In the genomic region with DNA sequence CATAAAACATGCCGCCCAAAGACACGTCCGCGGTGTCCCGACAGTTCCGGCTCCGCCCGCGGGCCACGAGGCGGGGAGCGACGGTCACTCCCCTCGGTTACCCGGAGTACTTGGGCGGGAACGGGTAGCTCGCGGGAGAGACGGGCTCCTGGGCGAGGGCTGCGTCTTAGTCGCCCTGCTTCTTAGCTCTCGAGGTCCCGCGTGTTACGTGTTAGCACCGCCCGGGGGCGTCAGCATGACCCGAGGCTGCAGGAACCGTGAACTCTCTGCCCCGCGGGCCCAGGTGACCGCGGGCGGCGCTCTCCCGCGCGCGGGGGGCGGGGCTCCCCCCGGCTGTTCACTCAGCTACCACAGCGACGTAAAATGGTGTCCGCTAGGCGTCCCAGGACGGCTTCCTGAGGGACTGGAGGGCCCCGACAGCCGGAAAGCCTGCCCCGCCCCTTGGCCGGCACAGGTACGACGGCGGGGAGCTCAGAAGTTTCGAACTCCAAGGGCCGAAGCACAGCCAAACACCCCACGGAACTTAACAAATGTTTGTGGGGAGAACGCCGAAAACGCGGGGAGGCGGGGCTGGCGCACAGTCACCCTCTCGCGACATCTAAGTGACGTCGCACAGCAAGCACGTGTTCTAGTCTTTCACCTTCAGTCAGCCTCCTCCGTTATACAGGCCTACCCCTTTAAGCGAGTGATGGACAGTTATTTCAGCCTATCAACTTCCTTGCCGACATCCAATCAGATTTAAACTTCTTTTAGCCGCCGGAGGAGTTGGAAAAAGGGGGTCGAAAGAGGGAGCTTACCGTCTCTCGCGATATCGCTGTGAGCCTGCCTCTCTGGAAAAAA, we compare ENCODE assay signal across 8 cellular contexts. TPM values are rescaled to one million over a fixed set of nuclear protein-coding genes. Genes with fewer than 3 reads are reported as not detected.
A peak's percentile ranks its signal among the peaks of the same experiment; 100 is the strongest.
DNase-seq lines count a peak whose midpoint lies in the region; ATAC-seq and TF ChIP-seq lines count a peak whose summit lies in the region.

No MANE protein-coding gene starts in this region.

- peak in 3 of 4 donors; percentile 2 to 71 (median 57) for TF ChIP-seq POLR2A in esophagus squamous epithelium (IDR thresholded peaks at IDR 0.05)

- H3K4me3 Mint-ChIP-seq in activated T-cell treated with anti-CD3 and anti-CD28 coated beads, Interleukin-2, amount 50 U/mL, for 4 hours: no peak overlapping the region
- no peak overlapping the region for H3K4me3 Mint-ChIP-seq in naive thymus-derived CD4-positive, alpha-beta T cell
- no peak overlapping the region for H3K4me3 Mint-ChIP-seq in stimulated activated naive B cell treated with anti-CD40 and anti-IgM and Interleukin-4, amounts not matched to agents 10 μg/mL and 1 μg/mL and 100 μg/mL, for 72 hours

- peak; percentile 71 for ATAC-seq in GM21723 (IDR thresholded peaks at IDR 0.05; ENCODE audit: unreplicated experiment)
- ATAC-seq in PC-3: peak; percentile 71
- peak; percentile 73 to 74 for ATAC-seq in activated T-cell treated with anti-CD3 and anti-CD28 coated beads, Interleukin-2, amount 50 U/mL, for 4 hours
- peak; percentile 81 for ATAC-seq in naive thymus-derived CD4-positive, alpha-beta T cell
- peak; percentile 77 to 82 for ATAC-seq in stimulated activated naive B cell treated with anti-CD40 and anti-IgM and Interleukin-4, amounts not matched to agents 10 μg/mL and 1 μg/mL and 100 μg/mL, for 72 hours (replicated peaks)

- H2AFZ ChIP-seq in PC-3 (ENCODE audit: low read length): peak overlapping the region; percentile 86

- peak overlapping the region; percentile 93 for H3K4me2 ChIP-seq in PC-3 (ENCODE audit: low read length)

- peaks cover 36% of the 10 kb centered on the region for H3K4me1 ChIP-seq in PC-3 (ENCODE audit: insufficient read depth, low read length)
- H3K4me1 ChIP-seq in esophagus squamous epithelium: peaks cover 23 to 52% (median 34%) of the 10 kb centered on the region in 3 donors
- peaks cover 35 to 36% of the 10 kb centered on the region in 2 donors for H3K4me1 ChIP-seq in naive thymus-derived CD4-positive, alpha-beta T cell (ENCODE audit: control insufficient read depth in 2 of 2, insufficient read depth in 2 of 2, low read length in 2 of 2)

- intact Hi-C loops in PC-3 (cut with micrococcal nuclease) (loop anchor here (2.0 to 5.0 kb wide), 3 partner anchors 54 to 124 kb away; a partner anchor contains a TSS), esophagus squamous epithelium (cut with DNase I) (loop anchor here (5.0 kb wide), 1 partner anchor 69 kb away; a partner anchor contains a TSS)
- intact Hi-C loops in naive thymus-derived CD4-positive, alpha-beta T cell (cut with micrococcal nuclease): loop anchor here (1.0 to 10.0 kb wide), 24 partner anchors 69 to 1780 kb away; a partner anchor contains a TSS

- H3K27me3 Mint-ChIP-seq in activated T-cell treated with anti-CD3 and anti-CD28 coated beads, Interleukin-2, amount 50 U/mL, for 4 hours (ENCODE audit: low read depth): no peaks in the 10 kb centered on the region
- H3K27me3 Mint-ChIP-seq in naive thymus-derived CD4-positive, alpha-beta T cell: peaks cover 0 to 2% (median 0%) of the 10 kb centered on the region in 5 donors
- no peaks in the 10 kb centered on the region for H3K27me3 Mint-ChIP-seq in stimulated activated naive B cell treated with anti-CD40 and anti-IgM and Interleukin-4, amounts not matched to agents 10 μg/mL and 1 μg/mL and 100 μg/mL, for 72 hours

- WGBS in esophagus squamous epithelium, 2 donors: 0% methylated on average over 26 to 40 of the region's 80 CpGs

- no peaks in the 10 kb centered on the region for H3F3A ChIP-seq in PC-3 (ENCODE audit: low read length, unreplicated experiment)

- H3K36me3 Mint-ChIP-seq in activated T-cell treated with anti-CD3 and anti-CD28 coated beads, Interleukin-2, amount 50 U/mL, for 4 hours (ENCODE audit: insufficient read depth): peaks cover 37% of the 10 kb centered on the region
- H3K36me3 Mint-ChIP-seq in naive thymus-derived CD4-positive, alpha-beta T cell: peaks cover 0 to 30% (median 16%) of the 10 kb centered on the region in 5 donors
- H3K36me3 Mint-ChIP-seq in stimulated activated naive B cell treated with anti-CD40 and anti-IgM and Interleukin-4, amounts not matched to agents 10 μg/mL and 1 μg/mL and 100 μg/mL, for 72 hours: peaks cover 19 to 30% of the 10 kb centered on the region in 2 donors

- H3K4me3 ChIP-seq in PC-3 (ENCODE audit: low read length) (peak overlapping the region; percentile 92), esophagus squamous epithelium (peak overlapping the region; percentile 64 to 90 (median 88))
- peak overlapping the region; percentile 94 for H3K4me3 ChIP-seq in naive thymus-derived CD4-positive, alpha-beta T cell (ENCODE audit: low read length)

- peaks cover 45% of the 10 kb centered on the region for H3K79me2 ChIP-seq in PC-3 (ENCODE audit: low read length)

- H3K9me3 ChIP-seq in PC-3 (ENCODE audit: low read length): no peaks in the 10 kb centered on the region
- no peaks in the 10 kb centered on the region for H3K9me3 ChIP-seq in esophagus squamous epithelium
- no peaks in the 10 kb centered on the region for H3K9me3 ChIP-seq in naive thymus-derived CD4-positive, alpha-beta T cell (ENCODE audit: control insufficient read depth in 2 of 3, low read length in 3 of 3)

- DNase-seq in DMS153 treated with DMSO at 0.1 percent for 48 hours (lab: John Stamatoyannopoulos, UW; ENCODE audit: unreplicated experiment) (peak; percentile 100), KG1 (lab: John Stamatoyannopoulos, UW) (peak; percentile 100), PC-3 (peak; percentile 100), esophagus squamous epithelium (lab: John Stamatoyannopoulos, UW) (peak; percentile 99)
- peak; percentile 94 for DNase-seq in activated T-cell treated with anti-CD3 and anti-CD28 coated beads, Interleukin-2, amount 50 U/mL, for 4 hours
- peak; percentile 90 to 99 (median 98) for DNase-seq in naive thymus-derived CD4-positive, alpha-beta T cell
- DNase-seq in stimulated activated naive B cell treated with anti-CD40 and anti-IgM and Interleukin-4, amounts not matched to agents 10 μg/mL and 1 μg/mL and 100 μg/mL, for 72 hours: peak; percentile 96

- H3K9me3 Mint-ChIP-seq in activated T-cell treated with anti-CD3 and anti-CD28 coated beads, Interleukin-2, amount 50 U/mL, for 4 hours: no peaks in the 10 kb centered on the region
- no peaks in the 10 kb centered on the region for H3K9me3 Mint-ChIP-seq in naive thymus-derived CD4-positive, alpha-beta T cell
- no peaks in the 10 kb centered on the region for H3K9me3 Mint-ChIP-seq in stimulated activated naive B cell treated with anti-CD40 and anti-IgM and Interleukin-4, amounts not matched to agents 10 μg/mL and 1 μg/mL and 100 μg/mL, for 72 hours

- peaks cover 53% of the 10 kb centered on the region for H3K4me1 Mint-ChIP-seq in activated T-cell treated with anti-CD3 and anti-CD28 coated beads, Interleukin-2, amount 50 U/mL, for 4 hours (ENCODE audit: low read depth)
- H3K4me1 Mint-ChIP-seq in naive thymus-derived CD4-positive, alpha-beta T cell: peaks cover 32 to 59% (median 55%) of the 10 kb centered on the region in 7 donors
- peaks cover 27 to 29% of the 10 kb centered on the region in 2 donors for H3K4me1 Mint-ChIP-seq in stimulated activated naive B cell treated with anti-CD40 and anti-IgM and Interleukin-4, amounts not matched to agents 10 μg/mL and 1 μg/mL and 100 μg/mL, for 72 hours

- H3K9ac ChIP-seq in PC-3 (ENCODE audit: low read length): peak overlapping the region; percentile 97

- H3K36me3 ChIP-seq in PC-3 (ENCODE audit: low read depth, low read length) (peaks cover 23% of the 10 kb centered on the region; the same call in 1 of the 2 replicates), esophagus squamous epithelium (peaks cover 0 to 16% (median 0%) of the 10 kb centered on the region in 3 donors)
- peaks cover 0 to 20% (median 0%) of the 10 kb centered on the region in 3 experiments for H3K36me3 ChIP-seq in naive thymus-derived CD4-positive, alpha-beta T cell (ENCODE audit: control insufficient read depth in 2 of 3, insufficient read depth in 3 of 3, low read length in 3 of 3)

- H3K27me3 ChIP-seq in PC-3 (ENCODE audit: low read length) (no peaks in the 10 kb centered on the region), esophagus squamous epithelium (no peaks in the 10 kb centered on the region)
- H3K27me3 ChIP-seq in naive thymus-derived CD4-positive, alpha-beta T cell (ENCODE audit: control insufficient read depth in 2 of 2, insufficient read depth in 2 of 2, low read length in 2 of 2): no peaks in the 10 kb centered on the region

- TF ChIP-seq CTCF in PC-3 (conservative IDR thresholded peaks at IDR 0.05; ENCODE audit: low read depth, low read length): peak; percentile 50
- peak; percentile 41 to 81 (median 72) for TF ChIP-seq CTCF in esophagus squamous epithelium (IDR thresholded peaks at IDR 0.05)

- peak overlapping the region in 1 of 9 donors; percentile 97 for H3K27ac Mint-ChIP-seq in naive thymus-derived CD4-positive, alpha-beta T cell
- no peak overlapping the region for H3K27ac Mint-ChIP-seq in stimulated activated naive B cell treated with anti-CD40 and anti-IgM and Interleukin-4, amounts not matched to agents 10 μg/mL and 1 μg/mL and 100 μg/mL, for 72 hours

- peaks cover 35% of the 10 kb centered on the region for H4K20me1 ChIP-seq in PC-3 (ENCODE audit: low read length)

- CTCF ChIA-PET in PC-3 (lab: Charles Lee): interaction anchor here (0.5 to 1.6 kb wide), 4 partner anchors 9 to 157 kb away, joined by 3 to 12 read pairs (median 4); no protein-coding TSS in a partner anchor
- CTCF ChIA-PET in naive thymus-derived CD4-positive, alpha-beta T cell (lab: Charles Lee): interaction anchor here (0.8 to 3.8 kb wide), 12 partner anchors 11 to 304 kb away, joined by 4 to 36 read pairs (median 5); a partner anchor contains a TSS

- no TSS peak for BruUV-seq in PC-3 (replicated peaks; lab: Mats Ljungman, UMichigan)

- no peaks in the 10 kb centered on the region for H3K9me2 ChIP-seq in PC-3 (replicated peaks; ENCODE audit: low read length)

- POLR2A ChIA-PET in PC-3 (lab: Charles Lee; ENCODE audit: unreplicated experiment): interaction anchor here (0.6 kb wide), 1 partner anchor 14 kb away, joined by 4 read pairs; no protein-coding TSS in a partner anchor
- POLR2A ChIA-PET in naive thymus-derived CD4-positive, alpha-beta T cell (lab: Charles Lee): interaction anchor here (0.7 to 5.8 kb wide), 21 partner anchors 8 to 1678 kb away, joined by 3 to 118 read pairs (median 5); a partner anchor contains a TSS

- H3K27ac ChIP-seq in PC-3 (ENCODE audit: low read length): peak overlapping the region; percentile 95
- peak overlapping the region; percentile 97 to 98 (median 98) for H3K27ac ChIP-seq in esophagus squamous epithelium
- H3K27ac ChIP-seq in naive thymus-derived CD4-positive, alpha-beta T cell (ENCODE audit: low read depth, low read length): peak overlapping the region; percentile 96

RNA-seq across cellular contexts. Expression of a gene that starts 0.8 kb away (rescaled TPM):
- total RNA-seq in PC-3 (2014; rRNA removed) (41.3 and 47.0 TPM in 2 replicates), esophagus squamous epithelium (10 to 100 TPM; 10.5 to 39.5 (median 23.0) TPM)
- total RNA-seq in activated T-cell treated with anti-CD3 and anti-CD28 coated beads, Interleukin-2, amount 50 U/mL, for 4 hours: 10 to 100 TPM; 44.5 to 49.2 (median 47.4) TPM
- 10 to 100 TPM; 36.4 to 58.6 (median 46.3) TPM for total RNA-seq in naive thymus-derived CD4-positive, alpha-beta T cell
- polyA plus RNA-seq in naive thymus-derived CD4-positive, alpha-beta T cell: 10 to 100 TPM in 1 of 2 donors, 1 to 10 TPM in 1; 7.1 to 15.5 TPM

RNA-seq across cellular contexts. Expression of a gene that starts 52.4 kb away (rescaled TPM):
- total RNA-seq in PC-3 (2014; rRNA removed): 0.22 and 0.29 TPM in 2 replicates
- under 1 TPM; 0.11 to 0.40 (median 0.28) TPM for total RNA-seq in activated T-cell treated with anti-CD3 and anti-CD28 coated beads, Interleukin-2, amount 50 U/mL, for 4 hours
- 1 to 10 TPM in 2 of 4 donors, under 1 TPM in 1, not detected in 1; 0.88 to 4.5 (median 4.2) TPM for total RNA-seq in esophagus squamous epithelium
- under 1 TPM; 0.19 to 0.76 (median 0.32) TPM for total RNA-seq in naive thymus-derived CD4-positive, alpha-beta T cell
- under 1 TPM; 0.24 to 0.93 TPM for polyA plus RNA-seq in naive thymus-derived CD4-positive, alpha-beta T cell

Comparison
In these comparisons a context has a peak if more than half of its experiments do, and no peak if none do; other contexts are left out.
1. Peak in every context shown above with its lines: DNase-seq, ATAC-seq, H3K4me3 ChIP-seq and H3K27ac ChIP-seq.